21 cellular contexts compared by ENCODE assay signal in the genomic region with DNA sequence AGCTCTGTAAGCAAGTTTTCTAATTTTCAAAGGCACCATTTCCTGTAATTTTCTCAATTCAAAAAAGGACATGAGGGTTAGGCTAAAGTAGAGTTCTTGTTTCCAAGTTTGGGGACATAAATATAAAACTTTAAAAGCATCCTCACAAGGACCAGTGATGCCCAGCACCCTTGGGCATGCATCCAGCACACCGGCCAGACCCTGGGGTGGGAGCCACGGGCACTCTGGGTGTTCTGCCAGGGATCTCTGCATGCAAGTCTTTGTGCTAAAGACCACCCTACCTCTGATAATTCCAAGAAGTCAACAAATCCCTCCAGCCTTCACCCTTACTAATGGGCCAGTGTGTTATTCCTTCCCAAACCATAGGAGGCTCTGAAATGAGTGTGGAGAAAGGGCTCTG. TPM values are rescaled to one million over a fixed set of nuclear protein-coding genes. Genes with fewer than 3 reads are reported as not detected.
DNase-seq lines count a peak whose midpoint lies in the region; ATAC-seq and TF ChIP-seq lines count a peak whose summit lies in the region.
"Had no signal": no experiment of that assay in that cellular context is flagged by ENCODE, and none has a peak within 500 bp of the region (broad histone marks: within the 10 kb centered on the region; RNA-seq: fewer than 3 reads in every experiment).

No MANE protein-coding gene starts in this region.

- H3K36me3 ChIP-seq in right atrium auricular region (peaks cover 17% of the 10 kb centered on the region), heart right ventricle (peaks cover 0 to 38% (median 9%) of the 10 kb centered on the region in 9 donors)
- H3K36me3 ChIP-seq: BE2C had no signal

- H3K9me3 ChIP-seq in right atrium auricular region (no peaks in the 10 kb centered on the region), heart right ventricle (peaks cover 0 to 8% (median 0%) of the 10 kb centered on the region in 11 donors)
- H3K9me3 ChIP-seq: BE2C had no signal

- no peaks in the 10 kb centered on the region for H3K9me3 Mint-ChIP-seq in natural killer cell treated with Interleukin-12 subunit alpha and Interleukin-12 subunit beta and Interleukin-15 and Interleukin-18, amount 100 ng/mL, for 72 hours

- DNase-seq in right atrium auricular region (ENCODE audit: low spot score) (peak; percentile 34), heart right ventricle (no peak), caudate nucleus (lab: John Stamatoyannopoulos, UW) (no peak), mucosa of gallbladder (ENCODE audit: low spot score) (peak; percentile 6)
- no peak for DNase-seq in natural killer cell treated with Interleukin-12 subunit alpha and Interleukin-12 subunit beta and Interleukin-15 and Interleukin-18, amount 100 ng/mL, for 72 hours (ENCODE audit: low spot score)
- DNase-seq: BE2C; COR-L47; DMS 273 treated with DMSO at 0.1 percent for 48 hours; IMR-90; NCI-H1105; NCI-H146; NCI-H2029; NCI-H226; NCI-H510A treated with DMSO at 0.1 percent for 48 hours; NCI-H774; NK-92 treated with Interleukin-12 subunit alpha and Interleukin-12 subunit beta, amount 100 ng/mL, for 24 hours had no signal

- H3K4me3 ChIP-seq in right atrium auricular region (no peak overlapping the region), heart right ventricle (no peak overlapping the region)

- H3K4me1 ChIP-seq in right atrium auricular region (peaks cover 0 to 12% of the 10 kb centered on the region in 2 donors), heart right ventricle (peaks cover 2 to 29% (median 11%) of the 10 kb centered on the region in 9 donors)

- ATAC-seq in heart right ventricle = no peak
- no peak for ATAC-seq in GM18519 (IDR thresholded peaks at IDR 0.05; ENCODE audit: low FRiP score, unreplicated experiment)
- no peak for ATAC-seq in GM18505 (IDR thresholded peaks at IDR 0.05; ENCODE audit: unreplicated experiment)
- ATAC-seq in natural killer cell treated with Interleukin-12 subunit alpha and Interleukin-12 subunit beta and Interleukin-15 and Interleukin-18, amount 100 ng/mL, for 72 hours = no peak
- ATAC-seq: HCT116, Panc1 had no signal

- no peak overlapping the region for H3K27ac Mint-ChIP-seq in natural killer cell treated with Interleukin-12 subunit alpha and Interleukin-12 subunit beta and Interleukin-15 and Interleukin-18, amount 100 ng/mL, for 72 hours

- TF ChIP-seq POLR2A in GM18505 (IDR thresholded peaks at IDR 0.05; ENCODE audit: borderline replicate concordance, extremely low read depth, insufficient read depth, insufficient read length) = no peak

- H3K27ac ChIP-seq in right atrium auricular region = no peak overlapping the region
- no peak overlapping the region for H3K27ac ChIP-seq in heart right ventricle
- peak overlapping the region; percentile 91 for H3K27ac ChIP-seq in caudate nucleus (ENCODE audit: low read depth, low read length)
- peak overlapping the region; percentile 93 for H3K27ac ChIP-seq in temporal lobe (ENCODE audit: low read depth, low read length)

- no peak overlapping the region for H3K4me3 Mint-ChIP-seq in natural killer cell treated with Interleukin-12 subunit alpha and Interleukin-12 subunit beta and Interleukin-15 and Interleukin-18, amount 100 ng/mL, for 72 hours

- intact Hi-C loops in heart right ventricle (cut with DNase I) = no loop called here

- TF ChIP-seq CTCF in right atrium auricular region (IDR thresholded peaks at IDR 0.05) (no peak), heart right ventricle (IDR thresholded peaks at IDR 0.05) (no peak)

- 90 to 96% methylated on average over 2 of the region's 2 CpGs for WGBS in heart right ventricle, 2 donors

- H3K27me3 ChIP-seq in right atrium auricular region (no peaks in the 10 kb centered on the region), heart right ventricle (no peaks in the 10 kb centered on the region)
- H3K27me3 ChIP-seq: BE2C had no signal

- H3K4me1 Mint-ChIP-seq in natural killer cell treated with Interleukin-12 subunit alpha and Interleukin-12 subunit beta and Interleukin-15 and Interleukin-18, amount 100 ng/mL, for 72 hours (ENCODE audit: low read depth in 2 of 2) = peaks cover 4 to 10% of the 10 kb centered on the region in 2 donors

- H3K27me3 Mint-ChIP-seq in natural killer cell treated with Interleukin-12 subunit alpha and Interleukin-12 subunit beta and Interleukin-15 and Interleukin-18, amount 100 ng/mL, for 72 hours = no peaks in the 10 kb centered on the region

- no peaks in the 10 kb centered on the region for H3K36me3 Mint-ChIP-seq in natural killer cell treated with Interleukin-12 subunit alpha and Interleukin-12 subunit beta and Interleukin-15 and Interleukin-18, amount 100 ng/mL, for 72 hours

RNA-seq across cellular contexts. Expression of a gene that starts 46.5 kb away (rescaled TPM):
- 10 to 100 TPM; 24.1 to 59.5 TPM for total RNA-seq in right atrium auricular region
- total RNA-seq in heart right ventricle = 10 to 100 TPM; 36.6 to 63.6 (median 47.9) TPM
- polyA plus RNA-seq in heart right ventricle = 10 to 100 TPM; 38.8 to 81.7 TPM
- total RNA-seq in mucosa of gallbladder = 138 TPM
- 82.1 TPM for total RNA-seq in temporal lobe
- 100 to 1,000 TPM in 1 of 2 donors, 10 to 100 TPM in 1; 54.6 to 114 TPM for total RNA-seq in natural killer cell treated with Interleukin-12 subunit alpha and Interleukin-12 subunit beta and Interleukin-15 and Interleukin-18, amount 100 ng/mL, for 72 hours

Comparison
In these comparisons a context has a peak if more than half of its experiments do, and no peak if none do; other contexts are left out.
1. DNase-seq: peak in right atrium auricular region (single experiment) and mucosa of gallbladder (single experiment); none in heart right ventricle (0 of 2), caudate nucleus (0 of 61) and natural killer cell treated with Interleukin-12 subunit alpha and Interleukin-12 subunit beta and Interleukin-15 and Interleukin-18, amount 100 ng/mL, for 72 hours (single experiment).
2. H3K27ac ChIP-seq: peak in caudate nucleus (single experiment) and temporal lobe (single experiment); none in right atrium auricular region (0 of 2) and heart right ventricle (0 of 10).